Comparison of ENCODE assay signal across 8 cellular contexts in the genomic region with DNA sequence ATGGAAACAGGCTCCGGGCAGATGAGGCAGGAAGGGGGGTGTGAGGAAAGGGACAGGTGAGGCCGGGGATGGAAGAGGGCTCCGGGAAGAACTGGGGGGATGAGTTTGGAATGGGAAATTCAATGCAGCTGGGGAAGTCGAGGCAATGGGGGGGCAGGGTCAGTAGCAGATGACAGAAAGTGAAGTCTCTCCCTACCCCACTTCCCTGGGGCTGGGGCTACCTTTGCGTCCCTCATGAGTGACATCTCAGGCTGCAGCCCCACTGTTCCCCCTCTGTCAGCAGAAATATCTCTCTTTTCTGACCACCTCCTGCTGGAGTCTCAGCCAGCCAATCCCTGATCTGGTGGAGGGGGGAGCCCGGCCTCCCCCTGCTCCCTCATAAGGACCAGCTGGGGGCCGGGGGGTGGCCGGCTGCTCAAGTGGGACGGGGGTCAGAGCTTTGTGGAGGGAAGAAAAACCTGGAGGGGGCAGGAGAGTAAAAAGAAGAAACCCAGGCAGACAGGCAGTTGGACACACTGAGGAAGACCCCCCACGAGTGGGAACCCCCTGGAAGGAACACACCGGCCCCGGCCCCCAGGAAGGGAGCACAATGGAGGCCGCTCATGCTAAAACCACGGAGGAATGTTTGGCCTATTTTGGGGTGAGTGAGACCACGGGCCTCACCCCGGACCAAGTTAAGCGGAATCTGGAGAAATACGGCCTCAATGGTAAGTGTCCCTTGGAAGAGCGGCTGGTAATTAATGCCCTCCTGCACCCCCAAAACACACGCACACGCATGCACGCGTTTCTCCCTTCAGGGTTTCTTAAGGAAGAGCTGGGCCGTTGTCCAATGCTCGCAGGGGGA. TPM values are rescaled to one million over a fixed set of nuclear protein-coding genes. Genes with fewer than 3 reads are reported as not detected.
DNase-seq lines count a peak whose midpoint lies in the region; ATAC-seq and TF ChIP-seq lines count a peak whose summit lies in the region.

A gene (plus strand): TSS at position 406 of the 844 bp plus-strand sequence. CDS start 184 bp downstream, at position 590.

- no peak within 1 kb of the TSS for H3K27ac Mint-ChIP-seq in mesothelial cell of epicardium

- H3K4me3 Mint-ChIP-seq in mesothelial cell of epicardium: peak within 1 kb of the TSS; percentile 72

- peaks cover 6% of the 10 kb centered on the region for H3K36me3 Mint-ChIP-seq in mesothelial cell of epicardium

- ATAC-seq in heart left ventricle (no peak), left cardiac atrium (no peak)

- TF ChIP-seq POLR2A in heart left ventricle (IDR thresholded peaks at IDR 0.05) (no peak), breast epithelium (IDR thresholded peaks at IDR 0.05) (no peak), vagina (IDR thresholded peaks at IDR 0.05) (no peak)

- DNase-seq in heart left ventricle (no peak), left cardiac atrium (no peak), breast epithelium (ENCODE audit: low spot score in 2 of 2) (no peak), mesothelial cell of epicardium (ENCODE audit: low spot score in 2 of 2, unreplicated experiment in 2 of 2) (no peak), vagina (ENCODE audit: extremely low spot score in 2 of 2) (no peak), foreskin melanocyte (no peak), iPS-NIHi7 (ENCODE audit: extremely low spot score) (no peak)
- DNase-seq in effector CD4-positive, alpha-beta T cell: no peak

- intact Hi-C loops in heart left ventricle (cut with DNase I): loop anchor here in 5 of 10 donors (2.0 to 5.0 kb wide), 5 partner anchors 44 to 69 kb away; a partner anchor contains a TSS
- intact Hi-C loops in left cardiac atrium (cut with DNase I): no loop called here
- intact Hi-C loops in breast epithelium (cut with DNase I; ENCODE audit: low total_unique reads): loop anchor here (1.0 kb wide), 1 partner anchor 32 kb away; a partner anchor contains a TSS
- intact Hi-C loops in vagina (cut with DNase I): no loop called here

- H3K27me3 Mint-ChIP-seq in mesothelial cell of epicardium (ENCODE audit: low read depth): no peaks in the 10 kb centered on the region

- H3K9me3 ChIP-seq in heart left ventricle: no peaks in the 10 kb centered on the region
- no peaks in the 10 kb centered on the region for H3K9me3 ChIP-seq in breast epithelium
- no peaks in the 10 kb centered on the region for H3K9me3 ChIP-seq in vagina

- H3K4me1 ChIP-seq in heart left ventricle (peaks cover 4 to 16% (median 11%) of the 10 kb centered on the region in 12 donors), breast epithelium (peaks cover 0 to 4% of the 10 kb centered on the region in 2 donors), vagina (peaks cover 17% of the 10 kb centered on the region)

- H3K9me3 Mint-ChIP-seq in mesothelial cell of epicardium: no peaks in the 10 kb centered on the region

- TF ChIP-seq CTCF in heart left ventricle (IDR thresholded peaks at IDR 0.05) (no peak), breast epithelium (IDR thresholded peaks at IDR 0.05) (no peak), mesothelial cell of epicardium (IDR thresholded peaks at IDR 0.05; ENCODE audit: unreplicated experiment) (no peak), vagina (IDR thresholded peaks at IDR 0.05) (no peak)

- peaks cover 9% of the 10 kb centered on the region for H3K4me1 Mint-ChIP-seq in mesothelial cell of epicardium

- H3K27me3 ChIP-seq in heart left ventricle (peaks cover 0 to 10% (median 0%) of the 10 kb centered on the region in 9 donors), breast epithelium (no peaks in the 10 kb centered on the region), vagina (no peaks in the 10 kb centered on the region)

- H3K4me3 ChIP-seq in heart left ventricle (peak within 1 kb of the TSS; percentile 29 to 92 (median 69)), breast epithelium (peak within 1 kb of the TSS; percentile 48 to 73 (median 71)), vagina (peak within 1 kb of the TSS; percentile 70 to 85)

- peaks cover 0 to 17% (median 13%) of the 10 kb centered on the region in 9 donors for H3K36me3 ChIP-seq in heart left ventricle
- H3K36me3 ChIP-seq in breast epithelium: no peaks in the 10 kb centered on the region
- peaks cover 0 to 1% of the 10 kb centered on the region in 2 donors for H3K36me3 ChIP-seq in vagina

- WGBS in heart left ventricle, 4 donors: 73 to 79% (median 76%) methylated on average over 25 of the region's 25 CpGs

- H3K27ac ChIP-seq in heart left ventricle (peak within 1 kb of the TSS in 1 of 12 donors; percentile 56), breast epithelium (no peak within 1 kb of the TSS), vagina (no peak within 1 kb of the TSS)

RNA-seq across cellular contexts. Expression of the gene that starts here (rescaled TPM):
- total RNA-seq in heart left ventricle (under 1 TPM in 5 of 9 donors, not detected in 4; 0.15 to 0.63 (median 0.52) TPM), left cardiac atrium (under 1 TPM; 0.27 to 0.37 TPM), breast epithelium (under 1 TPM; 0.15 to 0.48 (median 0.33) TPM), mesothelial cell of epicardium (2.9 to 3.6 TPM (median 3.0 TPM) in 3 replicates), vagina (not detected)
- under 1 TPM; 0.06 to 0.19 TPM for polyA plus RNA-seq in heart left ventricle
